ENCODE assay signal across 1 cellular context in the genomic region with DNA sequence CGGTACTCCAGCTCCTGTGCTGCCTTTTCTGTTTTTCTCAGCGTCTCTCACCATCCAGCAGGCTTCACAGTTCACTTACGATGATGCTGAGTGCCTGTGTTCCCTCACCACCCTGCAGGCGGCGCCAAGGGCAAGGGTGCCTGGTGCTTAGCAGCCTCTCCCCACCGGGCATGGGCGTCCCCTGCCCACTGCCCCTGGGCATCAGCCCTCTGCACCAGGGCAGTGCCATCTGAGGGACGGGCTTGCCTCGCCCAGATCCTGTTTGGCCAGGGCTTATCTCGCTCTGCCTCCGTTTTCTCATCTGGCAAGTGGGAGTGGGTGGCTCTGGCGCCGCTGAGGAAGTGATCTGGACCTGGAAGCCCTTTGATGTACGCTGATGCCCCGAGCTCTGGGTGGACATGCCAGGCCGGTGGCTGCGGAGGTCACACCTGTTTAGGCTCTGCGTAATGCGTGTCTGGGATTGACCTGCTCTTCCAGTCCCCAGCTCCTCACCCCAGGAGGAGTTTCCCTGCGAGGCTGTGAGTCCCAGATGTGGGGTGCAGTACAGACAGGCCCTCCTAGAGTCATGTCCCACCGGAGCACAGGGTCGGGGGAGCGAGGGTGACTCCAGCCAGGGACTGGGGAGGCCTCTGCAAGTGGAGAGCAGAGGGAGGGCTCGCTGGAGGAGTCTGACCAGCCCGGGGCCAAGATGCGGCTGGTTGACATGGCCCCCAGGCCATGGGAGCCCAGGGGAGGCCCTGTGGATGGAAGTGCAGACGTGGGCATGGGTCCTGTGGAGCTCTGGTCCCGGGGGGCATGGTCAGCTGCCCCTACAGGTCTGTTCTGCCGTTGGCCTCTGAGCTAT.
TF ChIP-seq lines count a peak whose summit lies in the region.

No MANE protein-coding gene starts in this region.

TF ChIP-seq in IMR-90, 13 proteins besides CTCF, POLR2A, EP300 and RAD21:
- no peak for TF ChIP-seq BHLHE40 (IDR thresholded peaks at IDR 0.05; ENCODE audit: low read depth, low read length)
- TF ChIP-seq SMC3 (IDR thresholded peaks at IDR 0.05; ENCODE audit: low read depth, low read length): no peak
- no peak for TF ChIP-seq MXI1 (IDR thresholded peaks at IDR 0.05; ENCODE audit: borderline replicate concordance, low read depth, low read length)
- no peak for TF ChIP-seq MAFK (IDR thresholded peaks at IDR 0.05; ENCODE audit: low read depth, low read length)
- no peak for TF ChIP-seq MAZ (IDR thresholded peaks at IDR 0.05; ENCODE audit: borderline replicate concordance, low read depth, low read length)
- TF ChIP-seq FOS (IDR thresholded peaks at IDR 0.05; ENCODE audit: low read depth, low read length): no peak
- no peak for TF ChIP-seq USF2 (IDR thresholded peaks at IDR 0.05; ENCODE audit: low read depth, low read length)
- TF ChIP-seq RFX5 (IDR thresholded peaks at IDR 0.05; ENCODE audit: low read depth, low read length): no peak
- TF ChIP-seq CHD1 (IDR thresholded peaks at IDR 0.05; ENCODE audit: low read depth, low read length): no peak
- no peak for TF ChIP-seq CEBPB (IDR thresholded peaks at IDR 0.05; ENCODE audit: low read depth, low read length)
